In genomic region chr1:56284933-56285332, GRCh38 we compare ENCODE assay signal across 1 cellular context.
A peak's percentile ranks its signal among the peaks of the same experiment; 100 is the strongest.
TF ChIP-seq lines count a peak whose summit lies in the region.

No MANE protein-coding gene starts in this region.

TF ChIP-seq in HepG2, 621 proteins besides CTCF, POLR2A, EP300 and RAD21 (continued from another document and continues in another):
- no peak; the same call in 1 of the 2 replicates for TF ChIP-seq ZKSCAN8 (CRISPR knock-in tag; IDR thresholded peaks at IDR 0.05; ENCODE audit: borderline replicate concordance)
- no peak for TF ChIP-seq POGK (CRISPR knock-in tag; conservative IDR thresholded peaks at IDR 0.05)
- no peak for TF ChIP-seq ZNF850 (CRISPR knock-in tag; conservative IDR thresholded peaks at IDR 0.05)
- no peak for TF ChIP-seq ZSCAN21 (CRISPR knock-in tag; IDR thresholded peaks at IDR 0.05; ENCODE audit: borderline replicate concordance)
- TF ChIP-seq ZNF614 (CRISPR knock-in tag; IDR thresholded peaks at IDR 0.05; ENCODE audit: borderline replicate concordance): 0 out of 2 replicates have a peak, but pooled peaks have one; percentile 66
- no peak for TF ChIP-seq DMTF1 (CRISPR knock-in tag; IDR thresholded peaks at IDR 0.05)
- no peak for TF ChIP-seq ZBTB49 (CRISPR knock-in tag; IDR thresholded peaks at IDR 0.05; ENCODE audit: borderline replicate concordance)
- no peak for TF ChIP-seq HBP1 (CRISPR knock-in tag; IDR thresholded peaks at IDR 0.05; ENCODE audit: low read depth)
- TF ChIP-seq POLR2G (IDR thresholded peaks at IDR 0.05; ENCODE audit: low read depth, low read length): no peak
- TF ChIP-seq ZNF225 (CRISPR knock-in tag; IDR thresholded peaks at IDR 0.05): no peak
- no peak for TF ChIP-seq XRCC5 (optimal IDR thresholded peaks at IDR 0.05; ENCODE audit: low read length)
- TF ChIP-seq ZNF563 (CRISPR knock-in tag; IDR thresholded peaks at IDR 0.05): no peak
- no peak for TF ChIP-seq RARG (CRISPR knock-in tag; IDR thresholded peaks at IDR 0.05; ENCODE audit: low read depth)
- peak; percentile 78 for TF ChIP-seq ZMYM4 (CRISPR knock-in tag; IDR thresholded peaks at IDR 0.05)
- TF ChIP-seq ZNF292 (CRISPR knock-in tag; IDR thresholded peaks at IDR 0.05; ENCODE audit: borderline replicate concordance, low read depth): peak; percentile 31; the same call in 1 of the 2 replicates
- TF ChIP-seq LRRFIP1 (CRISPR knock-in tag; conservative IDR thresholded peaks at IDR 0.05): no peak
- no peak for TF ChIP-seq HOXA5 (CRISPR knock-in tag; IDR thresholded peaks at IDR 0.05)
- no peak for TF ChIP-seq GTF3A (CRISPR knock-in tag; conservative IDR thresholded peaks at IDR 0.05)
- TF ChIP-seq PAX8 (CRISPR knock-in tag; IDR thresholded peaks at IDR 0.05; ENCODE audit: borderline replicate concordance): no peak
- TF ChIP-seq ZSCAN9 (CRISPR knock-in tag; IDR thresholded peaks at IDR 0.05; ENCODE audit: borderline replicate concordance): peak; percentile 59; the same call in 1 of the 2 replicates
- TF ChIP-seq ZNF510 (CRISPR knock-in tag; IDR thresholded peaks at IDR 0.05; ENCODE audit: low read depth): 0 out of 2 replicates have a peak, but pooled peaks have one; percentile 29
- no peak for TF ChIP-seq KMT2A (CRISPR knock-in tag; IDR thresholded peaks at IDR 0.05)
- no peak for TF ChIP-seq SMARCE1 (IDR thresholded peaks at IDR 0.05; ENCODE audit: borderline replicate concordance)
- TF ChIP-seq ZBTB44 (CRISPR knock-in tag; IDR thresholded peaks at IDR 0.05): no peak
- TF ChIP-seq SOX13 (IDR thresholded peaks at IDR 0.05): no peak
- peak in 1 of 2 experiments; percentile 71; a peak in 2 of 4 replicates for TF ChIP-seq SOX13 (CRISPR knock-in tag; conservative IDR thresholded peaks at IDR 0.05 in 1 of 2, IDR thresholded peaks at IDR 0.05 in 1 of 2)
- TF ChIP-seq EED (CRISPR knock-in tag; IDR thresholded peaks at IDR 0.05): no peak
- TF ChIP-seq SMARCC2 (IDR thresholded peaks at IDR 0.05): no peak
- TF ChIP-seq ZGPAT (CRISPR knock-in tag; IDR thresholded peaks at IDR 0.05): peak; percentile 59; the same call in 1 of the 2 replicates
- TF ChIP-seq ZNF501 (CRISPR knock-in tag; IDR thresholded peaks at IDR 0.05): no peak
- TF ChIP-seq RFX1 (IDR thresholded peaks at IDR 0.05): no peak
- TF ChIP-seq ERF (CRISPR knock-in tag; IDR thresholded peaks at IDR 0.05): peak; percentile 14; the same call in 1 of the 2 replicates
- no peak for TF ChIP-seq TERF1 (CRISPR knock-in tag; IDR thresholded peaks at IDR 0.05)
- no peak for TF ChIP-seq ZFP36 (IDR thresholded peaks at IDR 0.05; ENCODE audit: borderline replicate concordance, low read depth, low read length, partially characterized antibody)
- no peak for TF ChIP-seq TCF12 (IDR thresholded peaks at IDR 0.05)
- no peak for TF ChIP-seq TCF12 (CRISPR knock-in tag; IDR thresholded peaks at IDR 0.05)
- peak; percentile 77; the same call in 1 of the 2 replicates for TF ChIP-seq PHF21A (CRISPR knock-in tag; IDR thresholded peaks at IDR 0.05)
- TF ChIP-seq ELF1 (CRISPR knock-in tag; IDR thresholded peaks at IDR 0.05): no peak
- peak; percentile 48; the same call in 1 of the 2 replicates for TF ChIP-seq HMG20A (CRISPR knock-in tag; IDR thresholded peaks at IDR 0.05; ENCODE audit: borderline replicate concordance)
- no peak; the same call in 1 of the 2 replicates for TF ChIP-seq ARID4A (CRISPR knock-in tag; IDR thresholded peaks at IDR 0.05; ENCODE audit: borderline replicate concordance)
- no peak for TF ChIP-seq ZEB1 (IDR thresholded peaks at IDR 0.05; ENCODE audit: insufficient replicate concordance, low read depth)
